ENCODE assay signal across 14 cellular contexts in genomic region chr7:154776350-154776749, GRCh38.
"Had no signal": no experiment of that assay in that cellular context is flagged by ENCODE, and none has a peak within 500 bp of the region (broad histone marks: within the 10 kb centered on the region; RNA-seq: fewer than 3 reads in every experiment).

No MANE protein-coding gene starts in this region.

- H3K27me3 ChIP-seq: gastroesophageal sphincter, tibial artery, uterus had no signal

- H3K4me1 Mint-ChIP-seq: central memory CD8-positive, alpha-beta T cell had no signal

- H3K4me3 Mint-ChIP-seq: activated T-cell treated with anti-CD3 and anti-CD28 coated beads, Interleukin-2, amount 50 U/mL, for 72 hours; central memory CD8-positive, alpha-beta T cell; effector memory CD8-positive, alpha-beta T cell had no signal

- H3K27me3 Mint-ChIP-seq: central memory CD8-positive, alpha-beta T cell had no signal

- ATAC-seq: activated T-cell treated with anti-CD3 and anti-CD28 coated beads, Interleukin-2, amount 50 U/mL, for 72 hours; effector memory CD8-positive, alpha-beta T cell; gastroesophageal sphincter; left cardiac atrium had no signal

- H3K9me3 ChIP-seq: gastroesophageal sphincter, lower lobe of right lung, tibial artery, uterus had no signal

- H3K36me3 ChIP-seq: lower lobe of right lung, tibial artery, uterus had no signal

- DNase-seq: activated CD4-positive, alpha-beta T cell treated with anti-CD3 and anti-CD28 coated beads, Interleukin-2, amount 50 U/mL, for 4 hours; activated naive CD4-positive, alpha-beta T cell treated with Interleukin-2 at 50 U/mL for 16 hours; activated T-cell treated with anti-CD3 and anti-CD28 coated beads, Interleukin-2, amount 50 U/mL, for 72 hours; effector memory CD8-positive, alpha-beta T cell; left cardiac atrium; lower lobe of right lung; midbrain; stimulated activated CD4-positive, alpha-beta T cell treated with anti-CD3 and anti-CD28 coated beads, Interleukin-4, amount 100 ng/mL, for 4 hours; tibial artery; uterus had no signal

- H3K4me1 ChIP-seq: gastroesophageal sphincter, lower lobe of right lung, parathyroid adenoma, tibial artery, uterus had no signal

- H3K4me3 ChIP-seq: gastroesophageal sphincter, lower lobe of right lung, tibial artery, uterus had no signal

- H3K27ac Mint-ChIP-seq: activated T-cell treated with anti-CD3 and anti-CD28 coated beads, Interleukin-2, amount 50 U/mL, for 72 hours; effector memory CD8-positive, alpha-beta T cell had no signal

- H3K27ac ChIP-seq: epithelial cell of prostate, gastroesophageal sphincter, lower lobe of right lung, parathyroid adenoma, tibial artery, uterus had no signal
